ENCODE assay signal across 1 cellular context in genomic region chr15:65401607-65402240, GRCh38.
A peak's percentile ranks its signal among the peaks of the same experiment; 100 is the strongest.
TF ChIP-seq lines count a peak whose summit lies in the region.

No MANE protein-coding gene starts in this region.

TF ChIP-seq in HepG2, 621 proteins besides CTCF, POLR2A, EP300 and RAD21:
- no peak for TF ChIP-seq HES4 (CRISPR knock-in tag; IDR thresholded peaks at IDR 0.05; ENCODE audit: borderline replicate concordance)
- no peak for TF ChIP-seq FUBP1 (CRISPR knock-in tag; IDR thresholded peaks at IDR 0.05; ENCODE audit: borderline replicate concordance)
- TF ChIP-seq NR0B2 (CRISPR knock-in tag; IDR thresholded peaks at IDR 0.05), result no peak
- TF ChIP-seq SIN3B (IDR thresholded peaks at IDR 0.05; ENCODE audit: low read length), result no peak
- no peak for TF ChIP-seq ZNF607 (CRISPR knock-in tag; IDR thresholded peaks at IDR 0.05; ENCODE audit: borderline replicate concordance)
- TF ChIP-seq IRF9 (CRISPR knock-in tag; IDR thresholded peaks at IDR 0.05; ENCODE audit: borderline replicate concordance), result 0 out of 2 replicates have a peak, but pooled peaks have one; percentile 9
- TF ChIP-seq SOX5 (CRISPR knock-in tag; IDR thresholded peaks at IDR 0.05; ENCODE audit: borderline replicate concordance), result no peak
TF ChIP-seq in HepG2: peak in this region for 1.
